9 cellular contexts compared by ENCODE assay signal in the genomic region with DNA sequence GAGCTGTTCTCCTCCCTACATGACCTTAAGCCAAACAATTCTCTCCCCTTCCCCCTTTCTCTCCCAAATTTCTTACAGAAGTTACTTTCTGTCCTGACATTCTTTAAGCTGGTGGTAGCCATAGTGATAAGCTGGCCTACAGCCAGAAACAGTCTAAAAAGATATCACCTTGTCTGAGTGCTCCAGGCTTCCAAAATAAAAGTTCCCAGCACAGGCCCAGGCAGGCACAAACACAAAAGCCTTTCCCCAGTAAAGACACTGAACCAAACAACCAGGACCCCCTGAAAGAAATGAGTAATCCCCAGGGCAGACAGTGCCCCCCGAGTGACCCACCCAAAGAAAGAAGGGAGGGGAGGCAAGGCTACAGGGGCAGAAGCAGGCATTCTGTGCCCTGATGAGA. TPM values are rescaled to one million over a fixed set of nuclear protein-coding genes. Genes with fewer than 3 reads are reported as not detected.
A peak's percentile ranks its signal among the peaks of the same experiment; 100 is the strongest.
DNase-seq lines count a peak whose midpoint lies in the region; ATAC-seq and TF ChIP-seq lines count a peak whose summit lies in the region.
"Had no signal": no experiment of that assay in that cellular context is flagged by ENCODE, and none has a peak within 500 bp of the region (broad histone marks: within the 10 kb centered on the region; RNA-seq: fewer than 3 reads in every experiment).

No MANE protein-coding gene starts in this region.

- H3K9me2 ChIP-seq in GM23248 (ENCODE audit: insufficient read depth): no peaks in the 10 kb centered on the region

- no peak overlapping the region for H2AFZ ChIP-seq in GM23248

- peak; percentile 24 for DNase-seq in H7
- no peak for DNase-seq in RWPE2 (ENCODE audit: low spot score)
- DNase-seq in glomerular visceral epithelial cell (ENCODE audit: extremely low spot score): peak; percentile 36
- DNase-seq in psoas muscle: no peak
- no peak for DNase-seq in T-helper 2 cell
- no peak for DNase-seq in GM23248
- DNase-seq in activated CD4-positive, alpha-beta T cell treated with anti-CD3 and anti-CD28 coated beads, Interleukin-2, amount 50 U/mL, for 4 hours: no peak
- DNase-seq in MG63: no peak
- DNase-seq: activated CD8-positive, alpha-beta memory T cell treated with anti-CD3 and anti-CD28 coated beads, Interleukin-2, amount 50 U/mL, for 4 hours had no signal

- H3K9me3 ChIP-seq in RWPE2 (ENCODE audit: severe bottlenecking) (no peaks in the 10 kb centered on the region), psoas muscle (no peaks in the 10 kb centered on the region), GM23248 (ENCODE audit: low read depth) (no peaks in the 10 kb centered on the region), MG63 (peaks cover 6% of the 10 kb centered on the region)

- ATAC-seq in RWPE2 (ENCODE audit: low read depth) (peak; percentile 48; the same call in 2 of the 3 replicates), psoas muscle (no peak)

- intact Hi-C loops in psoas muscle (cut with DNase I): loop anchor here in 1 of 2 donors (2.0 kb wide), 1 partner anchor 18 kb away; no protein-coding TSS in a partner anchor

- peaks cover 90% of the 10 kb centered on the region for H3K79me2 ChIP-seq in GM23248 (ENCODE audit: insufficient read depth)

- peak overlapping the region; percentile 9 for H3K27ac ChIP-seq in RWPE2 (ENCODE audit: poor library complexity, severe bottlenecking)
- peak overlapping the region; percentile 86 for H3K27ac ChIP-seq in psoas muscle
- H3K27ac ChIP-seq in GM23248: no peak overlapping the region

- in situ Hi-C loops in GM23248 (cut with MboI): no loop called here

- H3K36me3 ChIP-seq in H7 (replicated peaks; ENCODE audit: control insufficient read depth, insufficient read depth, low read length) (no peaks in the 10 kb centered on the region), RWPE2 (ENCODE audit: low read depth) (no peaks in the 10 kb centered on the region), psoas muscle (ENCODE audit: insufficient read depth in 1 of 2, low read depth in 1 of 2) (no peaks in the 10 kb centered on the region), GM23248 (ENCODE audit: low read depth) (no peaks in the 10 kb centered on the region), MG63 (no peaks in the 10 kb centered on the region; the same call in 1 of the 2 replicates)

- WGBS in psoas muscle, 3 donors: 27 to 43% (median 42%) methylated on average over 1 of the region's 1 CpG
- WGBS in GM23248 (ENCODE audit: low coverage in 1 of 2, low lambda C conversion rate in 2 of 2, missing lambda C conversion rate in 2 of 2), 2 experiments: 0 to 5% methylated on average over 1 of the region's 1 CpG

- no peak for TF ChIP-seq CTCF in RWPE2 (IDR thresholded peaks at IDR 0.05; ENCODE audit: poor library complexity, severe bottlenecking)
- no peak for TF ChIP-seq CTCF in psoas muscle (IDR thresholded peaks at IDR 0.05)

- no peak overlapping the region for H3K9ac ChIP-seq in GM23248

- peaks cover 20% of the 10 kb centered on the region for H3K4me1 ChIP-seq in RWPE2 (ENCODE audit: insufficient read depth, poor library complexity, severe bottlenecking)
- peaks cover 61% of the 10 kb centered on the region for H3K4me1 ChIP-seq in psoas muscle
- H3K4me1 ChIP-seq in GM23248 (ENCODE audit: insufficient read depth): peaks cover 16% of the 10 kb centered on the region

- H3K4me3 ChIP-seq in H7 (ENCODE audit: insufficient read depth, low read depth, low read length): no peak overlapping the region
- no peak overlapping the region for H3K4me3 ChIP-seq in RWPE2 (ENCODE audit: severe bottlenecking)
- no peak overlapping the region for H3K4me3 ChIP-seq in psoas muscle
- no peak overlapping the region for H3K4me3 ChIP-seq in GM23248
- no peak overlapping the region for H3K4me3 ChIP-seq in MG63

- H4K20me1 ChIP-seq in GM23248 (ENCODE audit: insufficient read depth): 0 out of 2 replicates have a peak, but pooled peaks cover 5% of the 10 kb centered on the region

- H3K27me3 ChIP-seq in H7 (ENCODE audit: control insufficient read depth, insufficient read depth, low read length) (no peaks in the 10 kb centered on the region), RWPE2 (ENCODE audit: insufficient read depth, poor library complexity, severe bottlenecking) (no peaks in the 10 kb centered on the region), psoas muscle (ENCODE audit: insufficient read depth in 3 of 3, low read length in 2 of 3) (no peaks in the 10 kb centered on the region), GM23248 (replicated peaks; ENCODE audit: insufficient read depth) (no peaks in the 10 kb centered on the region), MG63 (no peaks in the 10 kb centered on the region)

- H3F3A ChIP-seq in GM23248 (ENCODE audit: insufficient read depth): peaks cover 19% of the 10 kb centered on the region; the same call in 1 of the 2 replicates

- no peak overlapping the region for H3K4me2 ChIP-seq in GM23248 (ENCODE audit: unreplicated experiment)

RNA-seq across cellular contexts. Expression of a gene that starts 19.2 kb away (rescaled TPM):
- 14.8 and 17.4 TPM in 2 replicates for total RNA-seq in H7 (2014; rRNA removed; shearing (Covaris generic))
- 10 to 100 TPM; 37.3 to 52.9 (median 39.4) TPM for total RNA-seq in psoas muscle
- polyA plus RNA-seq in psoas muscle (10 to 100 TPM; 27.1 to 50.3 (median 47.8) TPM), GM23248 (2016; fragmentation: Nextera tagmentation; extraction: Ambion mirVana) (89.8 and 101 TPM in 2 replicates)
- 72.8 and 78.8 TPM in 2 replicates for total RNA-seq in GM23248 (2014; rRNA removed; shearing (Covaris generic))
- 48.9 and 78.7 TPM in 2 replicates for total RNA-seq in MG63 (2014; rRNA removed; shearing (Covaris generic); ENCODE audit: low replicate concordance)

Comparison
In these comparisons a context has a peak if more than half of its experiments do, and no peak if none do; other contexts are left out.
1. DNase-seq: peak in H7 (single experiment) and glomerular visceral epithelial cell (single experiment); none in RWPE2 (single experiment), psoas muscle (0 of 2), T-helper 2 cell (0 of 5), GM23248 (single experiment), activated CD4-positive, alpha-beta T cell treated with anti-CD3 and anti-CD28 coated beads, Interleukin-2, amount 50 U/mL, for 4 hours (0 of 2) and MG63 (single experiment).